Comparison of ENCODE assay signal across 19 cellular contexts in the genomic region with DNA sequence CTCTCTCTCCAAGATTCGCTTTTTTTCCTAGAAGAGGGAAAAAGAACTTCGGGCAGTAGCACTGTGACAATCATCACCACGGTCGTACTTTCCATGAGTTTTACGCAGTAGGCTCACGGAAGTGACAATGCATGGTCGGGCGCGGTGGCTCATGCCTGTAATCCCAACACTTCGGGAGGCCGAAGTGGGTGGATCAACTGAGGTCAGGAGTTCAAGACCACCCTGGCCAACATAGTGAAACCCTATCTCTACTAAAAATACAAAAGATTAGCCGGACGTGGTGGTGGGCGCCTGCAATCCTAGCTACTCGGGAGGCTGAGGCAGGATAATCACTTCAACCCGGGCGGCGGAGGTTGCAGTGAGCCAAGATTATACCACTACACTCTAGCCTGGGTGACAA. TPM values are rescaled to one million over a fixed set of nuclear protein-coding genes. Genes with fewer than 3 reads are reported as not detected.
DNase-seq lines count a peak whose midpoint lies in the region; ATAC-seq and TF ChIP-seq lines count a peak whose summit lies in the region.
"Had no signal": no experiment of that assay in that cellular context is flagged by ENCODE, and none has a peak within 500 bp of the region (broad histone marks: within the 10 kb centered on the region; RNA-seq: fewer than 3 reads in every experiment).

No MANE protein-coding gene starts in this region.

- peaks cover 71% of the 10 kb centered on the region for H3K4me1 Mint-ChIP-seq in activated naive CD4-positive, alpha-beta T cell treated with anti-CD3 and anti-CD28 coated beads, Interleukin-2, amount 10 ng/mL, durations not matched to agents 7 days and 5 days
- H3K4me1 Mint-ChIP-seq in activated T-helper 1 cell treated with anti-CD3 and anti-CD28 coated beads, Interleukin-12 subunit alpha, Interleukin-12 subunit beta, Interleukin-2, Interleukin-4 antibody, amounts not matched to agents 30 ng/mL and 10 ng/mL and 1 ng/mL, durations not matched to agents 14 hours and 24 hours and 36 hours (ENCODE audit: low read depth): peaks cover 70% of the 10 kb centered on the region

- H3K9me3 Mint-ChIP-seq in activated naive CD4-positive, alpha-beta T cell treated with anti-CD3 and anti-CD28 coated beads, Interleukin-2, amount 10 ng/mL, durations not matched to agents 7 days and 5 days: no peaks in the 10 kb centered on the region
- no peaks in the 10 kb centered on the region for H3K9me3 Mint-ChIP-seq in activated T-helper 1 cell treated with anti-CD3 and anti-CD28 coated beads, Interleukin-12 subunit alpha, Interleukin-12 subunit beta, Interleukin-2, Interleukin-4 antibody, amounts not matched to agents 30 ng/mL and 10 ng/mL and 1 ng/mL, durations not matched to agents 14 hours and 24 hours and 36 hours
- H3K9me3 Mint-ChIP-seq: GM23338 had no signal

- ATAC-seq in DND-41 (ENCODE audit: insufficient read depth, low read depth) (no peak), HG03097 (IDR thresholded peaks at IDR 0.05; ENCODE audit: low FRiP score, unreplicated experiment) (no peak)
- ATAC-seq in stimulated activated naive CD8-positive, alpha-beta T cell treated with anti-CD3 and anti-CD28 coated beads, Interleukin-15, Interleukin-2, amounts not matched to agents 100 U/mL and 50 U/mL, for 24 hours: no peak
- ATAC-seq: GM23338, HCT116 had no signal

- no peak overlapping the region for H3K27ac Mint-ChIP-seq in activated naive CD4-positive, alpha-beta T cell treated with anti-CD3 and anti-CD28 coated beads, Interleukin-2, amount 10 ng/mL, durations not matched to agents 7 days and 5 days
- H3K27ac Mint-ChIP-seq in activated T-helper 1 cell treated with anti-CD3 and anti-CD28 coated beads, Interleukin-12 subunit alpha, Interleukin-12 subunit beta, Interleukin-2, Interleukin-4 antibody, amounts not matched to agents 30 ng/mL and 10 ng/mL and 1 ng/mL, durations not matched to agents 14 hours and 24 hours and 36 hours: peak overlapping the region; percentile 14
- H3K27ac Mint-ChIP-seq: GM23338 had no signal

- CTCF ChIA-PET in activated naive CD4-positive, alpha-beta T cell treated with anti-CD3 and anti-CD28 coated beads, Interleukin-2, amount 10 ng/mL, durations not matched to agents 7 days and 5 days (lab: Charles Lee): interaction anchor here (0.9 to 1.4 kb wide), 3 partner anchors 8 to 13 kb away, joined by 3 read pairs; no protein-coding TSS in a partner anchor

- no peak overlapping the region for H3K9ac ChIP-seq in DND-41 (ENCODE audit: low read depth, low read length)

- intact Hi-C loops in activated T-helper 1 cell treated with anti-CD3 and anti-CD28 coated beads, Interleukin-12 subunit alpha, Interleukin-12 subunit beta, Interleukin-2, Interleukin-4 antibody, amounts not matched to agents 30 ng/mL and 10 ng/mL and 1 ng/mL, durations not matched to agents 14 hours and 24 hours and 36 hours (cut with micrococcal nuclease): loop anchor here (5.0 kb wide), 1 partner anchor 253 kb away; a partner anchor contains a TSS

- no peak overlapping the region for H2AFZ ChIP-seq in DND-41 (ENCODE audit: low read depth, low read length)
- H2AFZ ChIP-seq: GM23338 had no signal

- 0 out of 2 replicates have a peak overlapping the region, but pooled peaks have one; percentile 84 for H3K4me2 ChIP-seq in DND-41 (ENCODE audit: insufficient read depth, low read length)
- H3K4me2 ChIP-seq: GM23338 had no signal

- no peaks in the 10 kb centered on the region for H4K20me1 ChIP-seq in DND-41 (ENCODE audit: insufficient read depth, low read length)

- peak overlapping the region; percentile 3 for H3K4me3 Mint-ChIP-seq in activated naive CD4-positive, alpha-beta T cell treated with anti-CD3 and anti-CD28 coated beads, Interleukin-2, amount 10 ng/mL, durations not matched to agents 7 days and 5 days
- peak overlapping the region; percentile 6 for H3K4me3 Mint-ChIP-seq in activated T-helper 1 cell treated with anti-CD3 and anti-CD28 coated beads, Interleukin-12 subunit alpha, Interleukin-12 subunit beta, Interleukin-2, Interleukin-4 antibody, amounts not matched to agents 30 ng/mL and 10 ng/mL and 1 ng/mL, durations not matched to agents 14 hours and 24 hours and 36 hours
- H3K4me3 Mint-ChIP-seq: GM23338 had no signal

- TF ChIP-seq CTCF in DND-41 (IDR thresholded peaks at IDR 0.05; ENCODE audit: borderline replicate concordance, extremely low read depth, low read length, poor library complexity, severe bottlenecking): no peak

- H3K27me3 ChIP-seq in DND-41 (ENCODE audit: insufficient read depth, low read length, poor library complexity): no peaks in the 10 kb centered on the region
- H3K27me3 ChIP-seq: Peyer's patch had no signal

- H3K27ac ChIP-seq in DND-41 (ENCODE audit: low read length): peak overlapping the region; percentile 91; the same call in 1 of the 2 replicates
- H3K27ac ChIP-seq: C4-2B, Peyer's patch had no signal

- peaks cover 89% of the 10 kb centered on the region for H3K4me1 ChIP-seq in DND-41 (ENCODE audit: insufficient read depth, low read length)

- DNase-seq in activated naive CD4-positive, alpha-beta T cell treated with anti-CD3 and anti-CD28 coated beads, Interleukin-2, amount 10 ng/mL, durations not matched to agents 7 days and 5 days: no peak
- DNase-seq in activated naive CD4-positive, alpha-beta T cell treated with Interleukin-2 at 50 U/mL for 16 hours: no peak
- DNase-seq in DND-41 (no peak), NCI-H187 treated with DMSO at 0.1 percent for 48 hours (lab: John Stamatoyannopoulos, UW) (no peak)
- DNase-seq in activated T-helper 1 cell treated with anti-CD3 and anti-CD28 coated beads, Interleukin-12 subunit alpha, Interleukin-12 subunit beta, Interleukin-2, Interleukin-4 antibody, amounts not matched to agents 30 ng/mL and 10 ng/mL and 1 ng/mL, durations not matched to agents 14 hours and 24 hours and 36 hours (ENCODE audit: low spot score): no peak
- DNase-seq in stimulated activated naive CD8-positive, alpha-beta T cell treated with anti-CD3 and anti-CD28 coated beads, Interleukin-15, Interleukin-2, amounts not matched to agents 100 U/mL and 50 U/mL, for 24 hours: peak; percentile 44
- DNase-seq in effector CD8-positive, alpha-beta T cell (lab: John Stamatoyannopoulos, UW): no peak
- DNase-seq: ACHN; Calu3; EL; NCI-H1105; NCI-H2081 treated with DMSO at 0.1 percent for 48 hours; NK-92 treated with Interleukin-12 subunit alpha and Interleukin-12 subunit beta, amount 100 ng/mL, for 24 hours; Peyer's patch had no signal

- H3K9me3 ChIP-seq in DND-41 (ENCODE audit: insufficient read depth, low read length, severe bottlenecking): no peaks in the 10 kb centered on the region
- H3K9me3 ChIP-seq: Peyer's patch had no signal

- H3K27me3 Mint-ChIP-seq in activated naive CD4-positive, alpha-beta T cell treated with anti-CD3 and anti-CD28 coated beads, Interleukin-2, amount 10 ng/mL, durations not matched to agents 7 days and 5 days: no peaks in the 10 kb centered on the region
- no peaks in the 10 kb centered on the region for H3K27me3 Mint-ChIP-seq in activated T-helper 1 cell treated with anti-CD3 and anti-CD28 coated beads, Interleukin-12 subunit alpha, Interleukin-12 subunit beta, Interleukin-2, Interleukin-4 antibody, amounts not matched to agents 30 ng/mL and 10 ng/mL and 1 ng/mL, durations not matched to agents 14 hours and 24 hours and 36 hours (ENCODE audit: insufficient read depth)

- peaks cover 49% of the 10 kb centered on the region for H3K36me3 Mint-ChIP-seq in activated naive CD4-positive, alpha-beta T cell treated with anti-CD3 and anti-CD28 coated beads, Interleukin-2, amount 10 ng/mL, durations not matched to agents 7 days and 5 days
- H3K36me3 Mint-ChIP-seq in activated T-helper 1 cell treated with anti-CD3 and anti-CD28 coated beads, Interleukin-12 subunit alpha, Interleukin-12 subunit beta, Interleukin-2, Interleukin-4 antibody, amounts not matched to agents 30 ng/mL and 10 ng/mL and 1 ng/mL, durations not matched to agents 14 hours and 24 hours and 36 hours (ENCODE audit: low read depth): peaks cover 29% of the 10 kb centered on the region

- no peak overlapping the region for H3K4me3 ChIP-seq in DND-41 (ENCODE audit: low read depth in 1 of 2, low read length in 2 of 2)
- H3K4me3 ChIP-seq: GM23338, Peyer's patch had no signal

- peaks cover 96% of the 10 kb centered on the region for H3K79me2 ChIP-seq in DND-41 (ENCODE audit: insufficient read depth, low read length)

- H3K36me3 ChIP-seq in DND-41 (ENCODE audit: insufficient read depth, low read length): 0 out of 2 replicates have a peak, but pooled peaks cover 3% of the 10 kb centered on the region
- H3K36me3 ChIP-seq: Peyer's patch had no signal

RNA-seq across cellular contexts. Expression of a gene that starts 23.4 kb away (rescaled TPM):
- total RNA-seq in activated T-helper 1 cell treated with anti-CD3 and anti-CD28 coated beads, Interleukin-12 subunit alpha, Interleukin-12 subunit beta, Interleukin-2, Interleukin-4 antibody, amounts not matched to agents 30 ng/mL and 10 ng/mL and 1 ng/mL, durations not matched to agents 14 hours and 24 hours and 36 hours: 30.5 and 31.3 TPM in 2 replicates
- total RNA-seq: Calu3 had no signal

RNA-seq across cellular contexts. Expression of a gene that starts 30.7 kb away (rescaled TPM):
- 0.08 and 0.20 TPM in 2 replicates for total RNA-seq in activated T-helper 1 cell treated with anti-CD3 and anti-CD28 coated beads, Interleukin-12 subunit alpha, Interleukin-12 subunit beta, Interleukin-2, Interleukin-4 antibody, amounts not matched to agents 30 ng/mL and 10 ng/mL and 1 ng/mL, durations not matched to agents 14 hours and 24 hours and 36 hours
- total RNA-seq: Calu3, GM23338, NCI-H460, Peyer's patch had no signal

RNA-seq across cellular contexts. Expression of a gene that starts 35.9 kb away (rescaled TPM):
- total RNA-seq in activated T-helper 1 cell treated with anti-CD3 and anti-CD28 coated beads, Interleukin-12 subunit alpha, Interleukin-12 subunit beta, Interleukin-2, Interleukin-4 antibody, amounts not matched to agents 30 ng/mL and 10 ng/mL and 1 ng/mL, durations not matched to agents 14 hours and 24 hours and 36 hours: 1.3 and 1.7 TPM in 2 replicates
- total RNA-seq: Calu3, GM23338, NCI-H460, Peyer's patch had no signal
